In the genomic region with DNA sequence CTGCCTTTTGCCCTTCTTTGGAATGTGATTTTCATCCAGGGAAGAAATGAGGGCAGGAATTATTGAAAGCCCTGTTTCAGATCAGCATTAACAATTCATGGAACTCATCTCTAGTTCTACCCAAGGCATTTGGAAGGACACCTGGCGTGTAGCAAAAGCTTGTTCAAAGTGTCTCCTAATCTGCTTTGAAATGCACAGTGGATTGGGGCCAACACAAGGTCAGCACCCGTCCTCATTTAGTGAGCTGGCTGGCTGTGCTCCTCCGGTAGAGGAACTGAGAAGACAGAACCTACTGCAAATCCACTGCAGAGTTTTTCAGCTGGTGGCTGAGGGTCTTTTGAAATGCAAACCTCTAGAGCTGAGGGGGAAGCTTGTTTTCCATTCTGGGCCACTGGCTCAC, we compare ENCODE assay signal across 21 cellular contexts.
DNase-seq lines count a peak whose midpoint lies in the region; ATAC-seq lines count a peak whose summit lies in the region.
"Had no signal": no experiment of that assay in that cellular context is flagged by ENCODE, and none has a peak within 500 bp of the region (broad histone marks: within the 10 kb centered on the region; RNA-seq: fewer than 3 reads in every experiment).

No MANE protein-coding gene starts in this region.

- H3K27me3 ChIP-seq in HUES48 (ENCODE audit: control insufficient read depth, insufficient read depth, low read length) (peaks cover 10% of the 10 kb centered on the region; the same call in 1 of the 2 replicates), iPS-20b (ENCODE audit: insufficient read depth, low read length) (peaks cover 15% of the 10 kb centered on the region; the same call in 1 of the 2 replicates)
- H3K27me3 ChIP-seq: vagina had no signal

- H3K9ac ChIP-seq in HUES48 (ENCODE audit: low read depth, low read length) (no peak overlapping the region), iPS-20b (ENCODE audit: low read depth, low read length) (no peak overlapping the region)

- DNase-seq in NCI-H2196 treated with DMSO at 0.1 percent for 48 hours (lab: John Stamatoyannopoulos, UW; ENCODE audit: unreplicated experiment) (no peak), NCI-H1694 treated with DMSO at 0.1 percent for 48 hours (lab: John Stamatoyannopoulos, UW) (no peak), anterior cingulate cortex (lab: John Stamatoyannopoulos, UW) (no peak)
- DNase-seq in stimulated activated CD4-positive, alpha-beta T cell treated with anti-CD3 and anti-CD28 coated beads, Interleukin-1b, Interleukin-23, amount 100 ng/mL, for 48 hours = no peak
- DNase-seq: activated CD8-positive, alpha-beta memory T cell treated with anti-CD3 and anti-CD28 coated beads for 24 hours; amniotic stem cell; Caco-2; foreskin melanocyte; immature natural killer cell; natural killer cell; NCI-H187; NCI-H510A treated with DMSO at 0.1 percent for 48 hours; stimulated activated naive CD8-positive, alpha-beta T cell treated with anti-CD3 and anti-CD28 coated beads, Interleukin-15, Interleukin-2, amounts not matched to agents 100 U/mL and 50 U/mL, for 24 hours had no signal

- H3K4me3 ChIP-seq in HUES48 (ENCODE audit: low read depth, low read length) = no peak overlapping the region
- H3K4me3 ChIP-seq in iPS-20b (ENCODE audit: low read length) = peak overlapping the region; percentile 24; the same call in 1 of the 2 replicates
- H3K4me3 ChIP-seq: vagina had no signal

- ATAC-seq in GM18502 (IDR thresholded peaks at IDR 0.05; ENCODE audit: poor library complexity, unreplicated experiment) (peak; percentile 58), GM21576 (IDR thresholded peaks at IDR 0.05; ENCODE audit: unreplicated experiment) (peak; percentile 51)
- ATAC-seq: activated T-helper 17 cell treated with anti-CD3 and anti-CD28 coated beads, Interleukin-2, amount 50 U/mL, for 72 hours; natural killer cell; Panc1; stimulated activated naive CD8-positive, alpha-beta T cell treated with anti-CD3 and anti-CD28 coated beads, Interleukin-15, Interleukin-2, amounts not matched to agents 100 U/mL and 50 U/mL, for 24 hours had no signal

- H3K9me3 ChIP-seq in HUES48 (ENCODE audit: control insufficient read depth, insufficient read depth, low read length) = no peaks in the 10 kb centered on the region
- no peaks in the 10 kb centered on the region for H3K9me3 ChIP-seq in iPS-20b (ENCODE audit: insufficient read depth, low read depth, low read length)
- H3K9me3 ChIP-seq: vagina had no signal

- H3K4me1 ChIP-seq in HUES48 (ENCODE audit: control insufficient read depth, insufficient read depth, low read length) (peaks cover 17% of the 10 kb centered on the region), iPS-20b (ENCODE audit: insufficient read depth, low read length) (peaks cover 11% of the 10 kb centered on the region; the same call in 1 of the 2 replicates)
- H3K4me1 ChIP-seq: Caco-2, vagina had no signal

- H3K27ac ChIP-seq in HUES48 (ENCODE audit: low read depth, low read length) (peak overlapping the region; percentile 67), iPS-20b (ENCODE audit: low read length) (no peak overlapping the region)
- H3K27ac ChIP-seq: vagina, VCaP had no signal

- H3K36me3 ChIP-seq in HUES48 (ENCODE audit: control insufficient read depth, insufficient read depth, low read length) (no peaks in the 10 kb centered on the region), iPS-20b (ENCODE audit: insufficient read depth, low read depth, low read length) (no peaks in the 10 kb centered on the region)
- H3K36me3 ChIP-seq: vagina had no signal
